In the genomic region with DNA sequence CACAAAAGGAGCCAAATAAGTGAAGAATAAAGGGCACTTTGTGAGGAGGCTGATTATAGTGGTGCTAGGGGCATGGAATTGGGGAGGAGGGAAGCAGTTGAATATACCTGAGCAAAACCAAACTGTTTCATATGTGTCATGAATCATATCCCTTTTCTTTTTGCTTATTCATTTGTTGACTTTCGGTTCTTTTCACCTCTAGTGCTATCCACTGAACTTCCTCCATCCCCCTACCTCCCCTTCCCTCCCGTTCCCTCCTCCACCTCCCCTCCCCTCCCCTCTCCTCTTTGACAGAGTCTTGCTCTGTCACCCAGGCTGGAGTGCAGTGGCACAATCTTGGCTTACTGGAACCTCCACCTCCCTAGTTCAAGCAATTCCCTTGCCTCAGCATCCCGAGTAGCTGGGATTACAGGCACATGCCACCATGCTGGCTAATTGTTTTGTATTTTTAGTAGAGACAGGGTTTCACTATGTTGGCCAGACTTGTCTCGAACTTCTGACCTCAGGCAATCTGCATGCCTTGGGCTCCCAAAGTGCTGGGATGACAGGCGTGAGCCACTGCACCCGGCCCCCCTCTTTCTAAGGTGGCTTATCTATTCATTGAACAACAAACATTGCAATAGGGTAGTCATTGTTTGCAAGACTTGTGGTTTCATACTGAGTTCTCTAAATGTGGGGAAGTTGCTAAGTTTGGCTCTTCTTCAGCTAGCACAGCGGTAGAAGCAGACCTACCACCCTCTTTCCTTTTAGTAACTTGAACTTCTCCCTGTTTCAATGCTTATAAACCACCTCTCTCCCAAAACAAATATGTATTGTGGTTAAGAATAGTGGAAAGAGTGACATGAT, we compare ENCODE assay signal across 9 cellular contexts.
DNase-seq lines count a peak whose midpoint lies in the region; ATAC-seq and TF ChIP-seq lines count a peak whose summit lies in the region.
"Had no signal": no experiment of that assay in that cellular context is flagged by ENCODE, and none has a peak within 500 bp of the region (broad histone marks: within the 10 kb centered on the region; RNA-seq: fewer than 3 reads in every experiment).

No MANE protein-coding gene starts in this region.

- H3K36me3 Mint-ChIP-seq in Calu3 (ENCODE audit: insufficient read depth, unreplicated experiment) (peaks cover 14% of the 10 kb centered on the region), T-helper 17 cell (ENCODE audit: low read depth) (no peaks in the 10 kb centered on the region), mesothelial cell of epicardium (peaks cover 6% of the 10 kb centered on the region)
- H3K36me3 Mint-ChIP-seq: brain had no signal

- DNase-seq in Calu3 (peak; percentile 88), T-helper 17 cell (no peak), mesothelial cell of epicardium (ENCODE audit: low spot score in 2 of 2, unreplicated experiment in 2 of 2) (no peak), AG08396 (ENCODE audit: low spot score) (no peak), NCI-H146 (lab: John Stamatoyannopoulos, UW) (no peak), NCI-H2107 treated with DMSO at 0.1 percent for 48 hours (lab: John Stamatoyannopoulos, UW; ENCODE audit: unreplicated experiment) (no peak)

- H3K4me3 Mint-ChIP-seq in Calu3 (ENCODE audit: low read depth, unreplicated experiment) = peak overlapping the region; percentile 57
- H3K4me3 Mint-ChIP-seq in T-helper 17 cell = no peak overlapping the region
- H3K4me3 Mint-ChIP-seq in mesothelial cell of epicardium = no peak overlapping the region
- H3K4me3 Mint-ChIP-seq: brain had no signal

- CTCF ChIA-PET in Calu3 (lab: Charles Lee) = interaction anchor here (0.5 to 1.4 kb wide), 9 partner anchors 11 to 300 kb away, joined by 3 to 7 read pairs (median 4); no protein-coding TSS in a partner anchor

- peak; percentile 88 for ATAC-seq in GM19372 (IDR thresholded peaks at IDR 0.05; ENCODE audit: low read depth, unreplicated experiment)
- peak; percentile 89 for ATAC-seq in HG03342 (IDR thresholded peaks at IDR 0.05; ENCODE audit: unreplicated experiment)
- peak; percentile 33 for ATAC-seq in T-helper 17 cell

- no peaks in the 10 kb centered on the region for H3K9me3 ChIP-seq in T-helper 17 cell (ENCODE audit: control insufficient read depth, low read length, poor library complexity, severe bottlenecking)

- H3K27me3 Mint-ChIP-seq in Calu3 (ENCODE audit: unreplicated experiment) (no peaks in the 10 kb centered on the region), T-helper 17 cell (peaks cover 13% of the 10 kb centered on the region), mesothelial cell of epicardium (ENCODE audit: low read depth) (no peaks in the 10 kb centered on the region)
- H3K27me3 Mint-ChIP-seq: brain had no signal

- peak overlapping the region; percentile 92 for H3K27ac Mint-ChIP-seq in Calu3 (ENCODE audit: unreplicated experiment)
- H3K27ac Mint-ChIP-seq in T-helper 17 cell = no peak overlapping the region
- H3K27ac Mint-ChIP-seq in mesothelial cell of epicardium = peak overlapping the region; percentile 61
- H3K27ac Mint-ChIP-seq: brain had no signal

- TSS peak; percentile 84 for BruUV-seq in Calu3 (replicated peaks; lab: Mats Ljungman, UMichigan)

- intact Hi-C loops in Calu3 (cut with micrococcal nuclease; ENCODE audit: unreplicated experiment) = loop anchor here (2.0 to 5.0 kb wide), 3 partner anchors 51 to 144 kb away; no protein-coding TSS in a partner anchor

- H3K4me1 Mint-ChIP-seq in Calu3 (ENCODE audit: low read depth, unreplicated experiment) (peaks cover 65% of the 10 kb centered on the region), T-helper 17 cell (peaks cover 2% of the 10 kb centered on the region), mesothelial cell of epicardium (peaks cover 25% of the 10 kb centered on the region)
- H3K4me1 Mint-ChIP-seq: brain had no signal

- no peak for TF ChIP-seq CTCF in Calu3 (IDR thresholded peaks at IDR 0.05; ENCODE audit: unreplicated experiment)
- no peak for TF ChIP-seq CTCF in mesothelial cell of epicardium (IDR thresholded peaks at IDR 0.05; ENCODE audit: unreplicated experiment)

- peaks cover 5% of the 10 kb centered on the region for H3K9me3 Mint-ChIP-seq in Calu3 (ENCODE audit: low read depth, unreplicated experiment)
- H3K9me3 Mint-ChIP-seq in mesothelial cell of epicardium = peaks cover 21% of the 10 kb centered on the region

Comparison
In these comparisons a context has a peak if more than half of its experiments do, and no peak if none do; other contexts are left out.
1. ATAC-seq: peak in every context shown above with its lines; median percentile 89 in HG03342; 88 in GM19372; 33 in T-helper 17 cell.